ENCODE assay signal across 13 cellular contexts in the genomic region with DNA sequence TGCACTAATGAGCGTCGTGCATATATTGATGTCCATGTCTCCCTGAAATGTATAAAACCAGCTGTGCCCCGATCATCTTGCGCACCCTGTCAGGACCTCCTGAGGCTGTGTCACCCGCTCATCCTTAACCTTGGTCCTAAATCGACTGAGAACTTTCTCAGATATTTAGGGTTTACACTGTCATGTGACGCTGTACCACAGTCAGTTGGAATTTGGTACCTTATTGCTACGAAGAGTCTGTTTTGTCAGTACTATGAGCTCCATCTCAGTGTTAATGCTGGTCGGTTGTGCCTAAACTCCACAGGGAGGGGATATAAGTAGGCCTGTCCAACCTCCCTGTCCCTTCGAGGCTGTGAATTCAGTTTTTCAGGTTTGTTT. TPM values are rescaled to one million over a fixed set of nuclear protein-coding genes. Genes with fewer than 3 reads are reported as not detected.
DNase-seq lines count a peak whose midpoint lies in the region; ATAC-seq, FAIRE-seq and TF ChIP-seq lines count a peak whose summit lies in the region.
"Had no signal": no experiment of that assay in that cellular context is flagged by ENCODE, and none has a peak within 500 bp of the region (broad histone marks: within the 10 kb centered on the region; RNA-seq: fewer than 3 reads in every experiment).

No MANE protein-coding gene starts in this region.

- no peaks in the 10 kb centered on the region for H3K9me3 Mint-ChIP-seq in mesothelial cell of epicardium

- H2AFZ ChIP-seq in HepG2 (ENCODE audit: low read length), result peak overlapping the region; percentile 71
- H2AFZ ChIP-seq: PC-9 had no signal

- TF ChIP-seq EP300 in HepG2 (IDR thresholded peaks at IDR 0.05; ENCODE audit: low read depth in 2 of 2, low read length in 2 of 2) (no peak), HepG2 (CRISPR knock-in tag; IDR thresholded peaks at IDR 0.05; ENCODE audit: borderline replicate concordance) (no peak), upper lobe of left lung (IDR thresholded peaks at IDR 0.05) (no peak)

- DNase-seq in Right ventricle myocardium inferior (ENCODE audit: missing footprints) (peak; percentile 25), left cardiac atrium (no peak), HepG2 (ENCODE audit: low spot score) (no peak), upper lobe of left lung (no peak), ureter (ENCODE audit: low spot score) (no peak), mesothelial cell of epicardium (ENCODE audit: low spot score in 2 of 2, unreplicated experiment in 2 of 2) (no peak)
- DNase-seq: PC-9; stimulated activated CD4-positive, alpha-beta T cell treated with anti-CD3 and anti-CD28 coated beads, Interleukin-2, amount 100 ng/mL, for 24 hours; stimulated activated naive CD8-positive, alpha-beta T cell treated with anti-CD3 and anti-CD28 coated beads, Interleukin-15, Interleukin-2, amounts not matched to agents 100 U/mL and 50 U/mL, for 24 hours had no signal

- no peak for FAIRE-seq in HepG2 (lab: Jason Lieb, UNC)
- FAIRE-seq: bronchial epithelial cell, TTC549 had no signal

- intact Hi-C loops in Right ventricle myocardium inferior (cut with DNase I) (loop anchor here (5.0 kb wide), 1 partner anchor 141 kb away; no protein-coding TSS in a partner anchor), left cardiac atrium (cut with DNase I) (loop anchor here (5.0 to 10.0 kb wide), 3 partner anchors 51 to 149 kb away; a partner anchor contains a TSS), HepG2 (cut with micrococcal nuclease; ENCODE audit: unreplicated experiment) (loop anchor here (5.0 kb wide), 1 partner anchor 51 kb away; no protein-coding TSS in a partner anchor)

- peaks cover 55% of the 10 kb centered on the region for H3K4me1 ChIP-seq in HepG2 (ENCODE audit: insufficient read depth, low read length)
- peaks cover 25 to 43% (median 34%) of the 10 kb centered on the region in 4 donors for H3K4me1 ChIP-seq in upper lobe of left lung

- in situ Hi-C loops in HepG2 (cut with HindIII; ENCODE audit: extremely low pct_ligation_motif_present, low pct_unique_long_range_greater_than_20kb), result no loop called here

- H3K9ac ChIP-seq in HepG2 (ENCODE audit: insufficient read depth, low read depth, low read length), result peak overlapping the region; percentile 10; the same call in 1 of the 2 replicates

- H3K79me2 ChIP-seq in HepG2 (ENCODE audit: insufficient read depth, low read length), result peaks cover 7% of the 10 kb centered on the region

- H3K27ac Mint-ChIP-seq in mesothelial cell of epicardium, result no peak overlapping the region

- no peaks in the 10 kb centered on the region for H4K20me1 ChIP-seq in HepG2 (ENCODE audit: insufficient read depth, low read length)

- no peaks in the 10 kb centered on the region for H3K36me3 Mint-ChIP-seq in mesothelial cell of epicardium

- peaks cover 3% of the 10 kb centered on the region for H3K27me3 Mint-ChIP-seq in mesothelial cell of epicardium (ENCODE audit: low read depth)

- POLR2A ChIA-PET in HepG2 (lab: Yijun Ruan, JAX), result interaction anchor here (0.9 to 2.9 kb wide), 11 partner anchors 9 to 144 kb away, joined by 3 to 21 read pairs (median 3); a partner anchor contains a TSS

- H3K4me3 Mint-ChIP-seq in mesothelial cell of epicardium, result no peak overlapping the region

- 39% methylated on average over 10 of the region's 10 CpGs for WGBS in HepG2 (ENCODE audit: low lambda C conversion rate)
- 90 to 95% methylated on average over 10 of the region's 10 CpGs for WGBS in upper lobe of left lung, 2 donors

- H3K27ac ChIP-seq in HepG2 (ENCODE audit: extremely low read length, insufficient read depth, low read length) (no peak overlapping the region), upper lobe of left lung (peak overlapping the region in 3 of 4 donors; percentile 89 to 94 (median 92))
- H3K27ac ChIP-seq: PC-9 had no signal

- BruUV-seq in HepG2 (replicated peaks; lab: Mats Ljungman, UMichigan), result no TSS peak

- no peaks in the 10 kb centered on the region for H3K27me3 ChIP-seq in HepG2 (ENCODE audit: control insufficient read depth in 1 of 2, insufficient read depth in 2 of 2, low read length in 2 of 2)
- no peaks in the 10 kb centered on the region for H3K27me3 ChIP-seq in upper lobe of left lung

- no peak for TF ChIP-seq RAD21 in HepG2 (CRISPR knock-in tag; IDR thresholded peaks at IDR 0.05)

- CTCF ChIA-PET in HepG2 (lab: Yijun Ruan, JAX; ENCODE audit: low intra/inter-chr PET ratio, low total read pairs), result no interaction called here

- H3K36me3 ChIP-seq in HepG2 (replicated peaks in 1 of 2; ENCODE audit: control insufficient read depth in 1 of 2, insufficient read depth in 2 of 2, low read length in 2 of 2) (no peaks in the 10 kb centered on the region), upper lobe of left lung (no peaks in the 10 kb centered on the region)

- peaks cover 35% of the 10 kb centered on the region for H3K4me1 Mint-ChIP-seq in mesothelial cell of epicardium

- peak overlapping the region; percentile 56 for H3K4me2 ChIP-seq in HepG2 (ENCODE audit: low read depth, low read length)
- H3K4me2 ChIP-seq: PC-9 had no signal

- no peak for TF ChIP-seq CTCF in HepG2 (CRISPR knock-in tag; IDR thresholded peaks at IDR 0.05)
- no peak for TF ChIP-seq CTCF in upper lobe of left lung (IDR thresholded peaks at IDR 0.05)
- TF ChIP-seq CTCF in mesothelial cell of epicardium (IDR thresholded peaks at IDR 0.05; ENCODE audit: unreplicated experiment), result no peak

- ATAC-seq in Right ventricle myocardium inferior (no peak), left cardiac atrium (no peak), HepG2 (no peak), upper lobe of left lung (ENCODE audit: low FRiP score in 2 of 2) (no peak)
- ATAC-seq: esophagus mucosa; stimulated activated naive CD8-positive, alpha-beta T cell treated with anti-CD3 and anti-CD28 coated beads, Interleukin-15, Interleukin-2, amounts not matched to agents 100 U/mL and 50 U/mL, for 24 hours had no signal

- H3K4me3 ChIP-seq in HepG2 (replicated peaks in 1 of 3; ENCODE audit: insufficient read depth in 1 of 3, low read depth in 2 of 3, low read length in 3 of 3) (peak overlapping the region in 1 of 3 experiments; percentile 27; a peak in 1 of 6 replicates), upper lobe of left lung (no peak overlapping the region)
- H3K4me3 ChIP-seq: PC-9 had no signal

- no peak for TF ChIP-seq POLR2A in HepG2 (IDR thresholded peaks at IDR 0.05; ENCODE audit: insufficient read depth in 1 of 2, low read depth in 2 of 2, low read length in 2 of 2)
- TF ChIP-seq POLR2A in upper lobe of left lung (IDR thresholded peaks at IDR 0.05), result no peak

- H3K9me3 ChIP-seq in HepG2 (ENCODE audit: low read length) (no peaks in the 10 kb centered on the region), upper lobe of left lung (no peaks in the 10 kb centered on the region)

RNA-seq across cellular contexts. Expression of a gene that starts 1.8 kb away (rescaled TPM):
- total RNA-seq in Right ventricle myocardium inferior, result 253 TPM
- 100 to 1,000 TPM; 420 to 494 TPM for total RNA-seq in left cardiac atrium
- 10.4 and 13.8 TPM in 2 replicates for total RNA-seq in HepG2 (2016; rRNA removed; fragmentation: Illumina TruSeq; extraction: Trizol)
- total RNA-seq in HepG2 (2016; cell fraction: cytosol; rRNA removed; fragmentation: Illumina TruSeq; extraction: Trizol; ENCODE audit: low read depth), result 4.6 and 5.5 TPM in 2 replicates
- 11.6 and 12.1 TPM in 2 replicates for total RNA-seq in HepG2 (2016; cell fraction: insoluble cytoplasmic fraction; rRNA removed; fragmentation: Illumina TruSeq; extraction: Trizol)
- 5.2 and 7.6 TPM in 2 replicates for total RNA-seq in HepG2 (2016; cell fraction: membrane; rRNA removed; fragmentation: Illumina TruSeq; extraction: Trizol)
- 6.0 and 9.0 TPM in 2 replicates for total RNA-seq in HepG2 (2016; cell fraction: nucleus; rRNA removed; fragmentation: Illumina TruSeq; extraction: Trizol)
- 267 and 289 TPM in 2 replicates for polyA plus RNA-seq in HepG2 (2011; rRNA removed)
- 371 and 454 TPM in 2 replicates for polyA plus RNA-seq in HepG2 (2011; cell fraction: cytosol; rRNA removed)
- polyA plus RNA-seq in HepG2 (2011; cell fraction: nucleus; rRNA removed), result 88.0 and 115 TPM in 2 replicates
- polyA plus RNA-seq in HepG2 (2012), result 111 and 258 TPM in 2 replicates
- polyA plus RNA-seq in HepG2 (2016; cell fraction: cytosol; fragmentation: Illumina TruSeq; extraction: Trizol; ENCODE audit: low read depth), result 23.4 and 27.5 TPM in 2 replicates
- 52.2 and 56.6 TPM in 2 replicates for polyA plus RNA-seq in HepG2 (2016; cell fraction: insoluble cytoplasmic fraction; fragmentation: Illumina TruSeq; extraction: Trizol; ENCODE audit: low read depth)
- polyA plus RNA-seq in HepG2 (2016; cell fraction: membrane; fragmentation: Illumina TruSeq; extraction: Trizol; ENCODE audit: low read depth), result 26.5 and 30.4 TPM in 2 replicates
- polyA plus RNA-seq in HepG2 (2016; cell fraction: nucleus; fragmentation: Illumina TruSeq; extraction: Trizol; ENCODE audit: insufficient read depth, low read depth), result 46.2 and 58.7 TPM in 2 replicates
- polyA minus RNA-seq in HepG2 (2011; rRNA and poly(A)+ RNA removed; ENCODE audit: low replicate concordance), result 409 and 521 TPM in 2 replicates
- polyA minus RNA-seq in HepG2 (2011; cell fraction: cytosol; rRNA and poly(A)+ RNA removed), result 52.0 and 52.6 TPM in 2 replicates
- polyA minus RNA-seq in HepG2 (2011; cell fraction: nucleus; rRNA and poly(A)+ RNA removed), result 21.9 and 27.4 TPM in 2 replicates
- 100 to 1,000 TPM; 113 to 704 (median 271) TPM for total RNA-seq in upper lobe of left lung
- 408 TPM for total RNA-seq in ureter
- total RNA-seq in mesothelial cell of epicardium, result 208 to 224 TPM (median 210 TPM) in 3 replicates

RNA-seq across cellular contexts. Expression of a gene that starts 6.5 kb away (rescaled TPM):
- not detected for total RNA-seq in Right ventricle myocardium inferior
- not detected for total RNA-seq in left cardiac atrium
- not detected in 2 replicates for total RNA-seq in HepG2 (2016; rRNA removed; fragmentation: Illumina TruSeq; extraction: Trizol)
- total RNA-seq in HepG2 (2016; cell fraction: cytosol; rRNA removed; fragmentation: Illumina TruSeq; extraction: Trizol; ENCODE audit: low read depth), result not detected in 2 replicates
- total RNA-seq in HepG2 (2016; cell fraction: insoluble cytoplasmic fraction; rRNA removed; fragmentation: Illumina TruSeq; extraction: Trizol), result not detected in 2 replicates
- not detected in 2 replicates for total RNA-seq in HepG2 (2016; cell fraction: membrane; rRNA removed; fragmentation: Illumina TruSeq; extraction: Trizol)
- not detected in 2 replicates for total RNA-seq in HepG2 (2016; cell fraction: nucleus; rRNA removed; fragmentation: Illumina TruSeq; extraction: Trizol)
- not detected in 2 replicates for polyA plus RNA-seq in HepG2 (2011; rRNA removed)
- polyA plus RNA-seq in HepG2 (2011; cell fraction: cytosol; rRNA removed), result not detected in 2 replicates
- polyA plus RNA-seq in HepG2 (2011; cell fraction: nucleus; rRNA removed), result not detected in 2 replicates
- polyA plus RNA-seq in HepG2 (2012), result not detected in 2 replicates
- polyA plus RNA-seq in HepG2 (2016; cell fraction: cytosol; fragmentation: Illumina TruSeq; extraction: Trizol; ENCODE audit: low read depth), result not detected in 2 replicates
- not detected in 2 replicates for polyA plus RNA-seq in HepG2 (2016; cell fraction: insoluble cytoplasmic fraction; fragmentation: Illumina TruSeq; extraction: Trizol; ENCODE audit: low read depth)
- not detected in 2 replicates for polyA plus RNA-seq in HepG2 (2016; cell fraction: membrane; fragmentation: Illumina TruSeq; extraction: Trizol; ENCODE audit: low read depth)
- not detected in 2 replicates for polyA plus RNA-seq in HepG2 (2016; cell fraction: nucleus; fragmentation: Illumina TruSeq; extraction: Trizol; ENCODE audit: insufficient read depth, low read depth)
- not detected in 2 replicates for polyA minus RNA-seq in HepG2 (2011; rRNA and poly(A)+ RNA removed; ENCODE audit: low replicate concordance)
- polyA minus RNA-seq in HepG2 (2011; cell fraction: cytosol; rRNA and poly(A)+ RNA removed), result not detected in 2 replicates
- not detected in 2 replicates for polyA minus RNA-seq in HepG2 (2011; cell fraction: nucleus; rRNA and poly(A)+ RNA removed)
- total RNA-seq in upper lobe of left lung, result not detected
- total RNA-seq in ureter, result not detected
- total RNA-seq in mesothelial cell of epicardium, result not detected in 3 replicates
- total RNA-seq: bronchial epithelial cell, Daoy, esophagus mucosa, PC-9 had no signal

RNA-seq across cellular contexts. Expression of a gene that starts 8.0 kb away (rescaled TPM):
- total RNA-seq in Right ventricle myocardium inferior (125 TPM), left cardiac atrium (100 to 1,000 TPM; 151 to 215 TPM), HepG2 (2016; rRNA removed; fragmentation: Illumina TruSeq; extraction: Trizol) (0.38 TPM in 1 of 2 replicates, not detected in the other), upper lobe of left lung (100 to 1,000 TPM in 1 of 6 donors, 10 to 100 TPM in 5; 16.8 to 119 (median 74.5) TPM), ureter (150 TPM), mesothelial cell of epicardium (120 to 128 TPM (median 122 TPM) in 3 replicates)
- total RNA-seq in HepG2 (2016; cell fraction: cytosol; rRNA removed; fragmentation: Illumina TruSeq; extraction: Trizol; ENCODE audit: low read depth), result not detected in 2 replicates
- 0.24 TPM in 1 of 2 replicates, not detected in the other for total RNA-seq in HepG2 (2016; cell fraction: insoluble cytoplasmic fraction; rRNA removed; fragmentation: Illumina TruSeq; extraction: Trizol)
- 0.34 TPM in 1 of 2 replicates, not detected in the other for total RNA-seq in HepG2 (2016; cell fraction: membrane; rRNA removed; fragmentation: Illumina TruSeq; extraction: Trizol)
- total RNA-seq in HepG2 (2016; cell fraction: nucleus; rRNA removed; fragmentation: Illumina TruSeq; extraction: Trizol), result not detected in 2 replicates
- polyA plus RNA-seq in HepG2 (2011; rRNA removed), result 11.1 and 18.7 TPM in 2 replicates
- 15.6 and 17.2 TPM in 2 replicates for polyA plus RNA-seq in HepG2 (2011; cell fraction: cytosol; rRNA removed)
- polyA plus RNA-seq in HepG2 (2011; cell fraction: nucleus; rRNA removed), result 4.5 and 6.7 TPM in 2 replicates
- 5.0 and 18.1 TPM in 2 replicates for polyA plus RNA-seq in HepG2 (2012)
- polyA plus RNA-seq in HepG2 (2016; cell fraction: cytosol; fragmentation: Illumina TruSeq; extraction: Trizol; ENCODE audit: low read depth), result 0.40 and 0.62 TPM in 2 replicates
- not detected in 2 replicates for polyA plus RNA-seq in HepG2 (2016; cell fraction: insoluble cytoplasmic fraction; fragmentation: Illumina TruSeq; extraction: Trizol; ENCODE audit: low read depth)
- 0.41 TPM in 1 of 2 replicates, not detected in the other for polyA plus RNA-seq in HepG2 (2016; cell fraction: membrane; fragmentation: Illumina TruSeq; extraction: Trizol; ENCODE audit: low read depth)
- polyA plus RNA-seq in HepG2 (2016; cell fraction: nucleus; fragmentation: Illumina TruSeq; extraction: Trizol; ENCODE audit: insufficient read depth, low read depth), result 0.85 and 1.3 TPM in 2 replicates
- 15.4 and 536 TPM in 2 replicates for polyA minus RNA-seq in HepG2 (2011; rRNA and poly(A)+ RNA removed; ENCODE audit: low replicate concordance)
- polyA minus RNA-seq in HepG2 (2011; cell fraction: cytosol; rRNA and poly(A)+ RNA removed), result 4.5 and 5.8 TPM in 2 replicates
- polyA minus RNA-seq in HepG2 (2011; cell fraction: nucleus; rRNA and poly(A)+ RNA removed), result 1.5 and 2.7 TPM in 2 replicates

RNA-seq across cellular contexts. Expression of a gene that starts 14.8 kb away (rescaled TPM):
- total RNA-seq in Right ventricle myocardium inferior (401 TPM), left cardiac atrium (100 to 1,000 TPM; 669 to 779 TPM), HepG2 (2016; rRNA removed; fragmentation: Illumina TruSeq; extraction: Trizol) (30.0 and 52.6 TPM in 2 replicates), upper lobe of left lung (100 to 1,000 TPM; 132 to 860 (median 360) TPM), ureter (536 TPM), mesothelial cell of epicardium (540 to 561 TPM (median 547 TPM) in 3 replicates)
- 16.1 and 19.2 TPM in 2 replicates for total RNA-seq in HepG2 (2016; cell fraction: cytosol; rRNA removed; fragmentation: Illumina TruSeq; extraction: Trizol; ENCODE audit: low read depth)
- total RNA-seq in HepG2 (2016; cell fraction: insoluble cytoplasmic fraction; rRNA removed; fragmentation: Illumina TruSeq; extraction: Trizol), result 27.9 and 45.1 TPM in 2 replicates
- 15.2 and 16.4 TPM in 2 replicates for total RNA-seq in HepG2 (2016; cell fraction: membrane; rRNA removed; fragmentation: Illumina TruSeq; extraction: Trizol)
- total RNA-seq in HepG2 (2016; cell fraction: nucleus; rRNA removed; fragmentation: Illumina TruSeq; extraction: Trizol), result 36.7 and 42.1 TPM in 2 replicates
- polyA plus RNA-seq in HepG2 (2011; rRNA removed), result 163 and 182 TPM in 2 replicates
- polyA plus RNA-seq in HepG2 (2011; cell fraction: cytosol; rRNA removed), result 316 and 459 TPM in 2 replicates
- polyA plus RNA-seq in HepG2 (2011; cell fraction: nucleus; rRNA removed), result 94.3 and 120 TPM in 2 replicates
- polyA plus RNA-seq in HepG2 (2012), result 183 and 441 TPM in 2 replicates
- 87.8 and 96.5 TPM in 2 replicates for polyA plus RNA-seq in HepG2 (2016; cell fraction: cytosol; fragmentation: Illumina TruSeq; extraction: Trizol; ENCODE audit: low read depth)
- polyA plus RNA-seq in HepG2 (2016; cell fraction: insoluble cytoplasmic fraction; fragmentation: Illumina TruSeq; extraction: Trizol; ENCODE audit: low read depth), result 109 and 136 TPM in 2 replicates
- polyA plus RNA-seq in HepG2 (2016; cell fraction: membrane; fragmentation: Illumina TruSeq; extraction: Trizol; ENCODE audit: low read depth), result 64.1 and 65.9 TPM in 2 replicates
- polyA plus RNA-seq in HepG2 (2016; cell fraction: nucleus; fragmentation: Illumina TruSeq; extraction: Trizol; ENCODE audit: insufficient read depth, low read depth), result 219 and 229 TPM in 2 replicates
- polyA minus RNA-seq in HepG2 (2011; rRNA and poly(A)+ RNA removed; ENCODE audit: low replicate concordance), result 405 and 668 TPM in 2 replicates
- polyA minus RNA-seq in HepG2 (2011; cell fraction: cytosol; rRNA and poly(A)+ RNA removed), result 180 and 184 TPM in 2 replicates
- polyA minus RNA-seq in HepG2 (2011; cell fraction: nucleus; rRNA and poly(A)+ RNA removed), result 31.3 and 46.7 TPM in 2 replicates

RNA-seq across cellular contexts. Expression of a gene that starts 16.9 kb away (rescaled TPM):
- 10.0 TPM for total RNA-seq in Right ventricle myocardium inferior
- 10 to 100 TPM; 10.8 to 15.8 TPM for total RNA-seq in left cardiac atrium
- 1.5 and 5.9 TPM in 2 replicates for total RNA-seq in HepG2 (2016; rRNA removed; fragmentation: Illumina TruSeq; extraction: Trizol)
- 0.51 and 0.79 TPM in 2 replicates for total RNA-seq in HepG2 (2016; cell fraction: cytosol; rRNA removed; fragmentation: Illumina TruSeq; extraction: Trizol; ENCODE audit: low read depth)
- 1.7 and 6.0 TPM in 2 replicates for total RNA-seq in HepG2 (2016; cell fraction: insoluble cytoplasmic fraction; rRNA removed; fragmentation: Illumina TruSeq; extraction: Trizol)
- 0.96 and 1.2 TPM in 2 replicates for total RNA-seq in HepG2 (2016; cell fraction: membrane; rRNA removed; fragmentation: Illumina TruSeq; extraction: Trizol)
- 6.6 and 7.9 TPM in 2 replicates for total RNA-seq in HepG2 (2016; cell fraction: nucleus; rRNA removed; fragmentation: Illumina TruSeq; extraction: Trizol)
- 14.8 and 17.4 TPM in 2 replicates for polyA plus RNA-seq in HepG2 (2011; rRNA removed)
- 2.8 and 4.0 TPM in 2 replicates for polyA plus RNA-seq in HepG2 (2011; cell fraction: cytosol; rRNA removed)
- polyA plus RNA-seq in HepG2 (2011; cell fraction: nucleus; rRNA removed), result 254 and 355 TPM in 2 replicates
- 11.4 and 16.7 TPM in 2 replicates for polyA plus RNA-seq in HepG2 (2012)
- polyA plus RNA-seq in HepG2 (2016; cell fraction: cytosol; fragmentation: Illumina TruSeq; extraction: Trizol; ENCODE audit: low read depth), result 0.29 and 0.37 TPM in 2 replicates
- polyA plus RNA-seq in HepG2 (2016; cell fraction: insoluble cytoplasmic fraction; fragmentation: Illumina TruSeq; extraction: Trizol; ENCODE audit: low read depth), result 1.6 and 2.4 TPM in 2 replicates
- 0.88 and 1.1 TPM in 2 replicates for polyA plus RNA-seq in HepG2 (2016; cell fraction: membrane; fragmentation: Illumina TruSeq; extraction: Trizol; ENCODE audit: low read depth)
- 30.4 and 30.9 TPM in 2 replicates for polyA plus RNA-seq in HepG2 (2016; cell fraction: nucleus; fragmentation: Illumina TruSeq; extraction: Trizol; ENCODE audit: insufficient read depth, low read depth)
- polyA minus RNA-seq in HepG2 (2011; rRNA and poly(A)+ RNA removed; ENCODE audit: low replicate concordance), result 2.9 and 7.7 TPM in 2 replicates
- polyA minus RNA-seq in HepG2 (2011; cell fraction: cytosol; rRNA and poly(A)+ RNA removed), result 1.9 and 2.7 TPM in 2 replicates
- 13.7 and 13.8 TPM in 2 replicates for polyA minus RNA-seq in HepG2 (2011; cell fraction: nucleus; rRNA and poly(A)+ RNA removed)
- total RNA-seq in upper lobe of left lung, result 100 to 1,000 TPM in 2 of 6 donors, 10 to 100 TPM in 4; 34.1 to 535 (median 65.2) TPM
- total RNA-seq in ureter, result 45.0 TPM
- 101 to 109 TPM (median 103 TPM) in 3 replicates for total RNA-seq in mesothelial cell of epicardium

Comparison
In these comparisons a context has a peak if more than half of its experiments do, and no peak if none do; other contexts are left out.
1. RNA of a gene that starts 1.8 kb away (total RNA-seq): 420 to 494 TPM in left cardiac atrium, 408 TPM in ureter (single experiment), 113 to 704 TPM in upper lobe of left lung, 253 TPM in Right ventricle myocardium inferior (single experiment) and 208 to 224 TPM in mesothelial cell of epicardium; 4.6 to 13.8 TPM in HepG2; every median in the first group is over 4 times any median in the second.
2. RNA of a gene that starts 8.0 kb away (total RNA-seq): 151 to 215 TPM in left cardiac atrium, 150 TPM in ureter (single experiment), 120 to 128 TPM in mesothelial cell of epicardium, 125 TPM in Right ventricle myocardium inferior (single experiment) and 16.8 to 119 TPM in upper lobe of left lung; 0.24 to 0.38 TPM in HepG2; every median in the first group is over 10 times any median in the second.